ENCODE assay signal across 24 cellular contexts in genomic region chr16:24555346-24555872, GRCh38. TPM values are rescaled to one million over a fixed set of nuclear protein-coding genes. Genes with fewer than 3 reads are reported as not detected.
DNase-seq lines count a peak whose midpoint lies in the region; ATAC-seq, FAIRE-seq and TF ChIP-seq lines count a peak whose summit lies in the region.
"Had no signal": no experiment of that assay in that cellular context is flagged by ENCODE, and none has a peak within 500 bp of the region (broad histone marks: within the 10 kb centered on the region; RNA-seq: fewer than 3 reads in every experiment).

No MANE protein-coding gene starts in this region.

- no peak overlapping the region for H2BK15ac ChIP-seq in H1 (ENCODE audit: low read length)

- no peak overlapping the region for H3K56ac ChIP-seq in H1 (replicated peaks; ENCODE audit: insufficient read length, low read depth, low read length)

- H3K27me3 Mint-ChIP-seq in natural killer cell (ENCODE audit: low read depth in 2 of 2) (no peaks in the 10 kb centered on the region), neural progenitor cell (ENCODE audit: insufficient read depth, low read depth) (no peaks in the 10 kb centered on the region)
- no peaks in the 10 kb centered on the region for H3K27me3 Mint-ChIP-seq in natural killer cell treated with Interleukin-12 subunit alpha and Interleukin-12 subunit beta and Interleukin-15 and Interleukin-18, amount 100 ng/mL, for 72 hours
- H3K27me3 Mint-ChIP-seq in effector memory CD8-positive, alpha-beta T cell: no peaks in the 10 kb centered on the region
- H3K27me3 Mint-ChIP-seq: CD4-positive, CD25-positive, alpha-beta regulatory T cell; CD8-positive, alpha-beta memory T cell had no signal

- H3K27me3 ChIP-seq in H1 (replicated peaks in 1 of 4; ENCODE audit: control insufficient read depth in 3 of 4, extremely low read depth in 1 of 4, insufficient read depth in 3 of 4, low read length in 3 of 4): no peaks in the 10 kb centered on the region
- H3K27me3 ChIP-seq in neural progenitor cell: no peaks in the 10 kb centered on the region
- H3K27me3 ChIP-seq: BE2C had no signal

- H3K4me1 ChIP-seq in H1 (replicated peaks in 1 of 4; ENCODE audit: control insufficient read depth in 3 of 4, insufficient read depth in 4 of 4, low read length in 3 of 4) (no peaks in the 10 kb centered on the region), neural progenitor cell (peaks cover 7% of the 10 kb centered on the region)
- H3K4me1 ChIP-seq: BE2C had no signal

- TF ChIP-seq POLR2A in H1 (IDR thresholded peaks at IDR 0.05; ENCODE audit: control extremely low read depth in 1 of 2, low read depth in 2 of 2, low read length in 2 of 2): no peak

- DNase-seq in natural killer cell (no peak), SK-N-MC (ENCODE audit: low read depth, low spot score) (no peak), H1 (ENCODE audit: low read depth in 1 of 2, low spot score in 2 of 2) (no peak), neural progenitor cell (ENCODE audit: low spot score) (no peak), iPS-NIHi7 (ENCODE audit: extremely low spot score) (no peak)
- no peak for DNase-seq in natural killer cell treated with Interleukin-12 subunit alpha and Interleukin-12 subunit beta and Interleukin-15 and Interleukin-18, amount 100 ng/mL, for 72 hours (ENCODE audit: low spot score)
- DNase-seq in effector memory CD8-positive, alpha-beta T cell: no peak
- DNase-seq: ACHN; BE2C; C1 segment of cervical spinal cord; CD4-positive, CD25-positive, alpha-beta regulatory T cell; CD8-positive, alpha-beta memory T cell; COR-L47; DMS 273 treated with DMSO at 0.1 percent for 48 hours; DMS53; DND-41; EL; H7; HFFc6 had no signal

- no peaks in the 10 kb centered on the region for H3K79me1 ChIP-seq in H1 (ENCODE audit: low read depth, low read length)

- intact Hi-C loops in natural killer cell (cut with micrococcal nuclease): no loop called here

- 94% methylated on average over 6 of the region's 6 CpGs; no CpG with 5 or more reads in 1 of the 2 experiments for WGBS in H1 (ENCODE audit: extremely low coverage in 1 of 2, insufficient coverage in 1 of 2, insufficient read length in 1 of 2, insufficient replicate concordance in 2 of 2, low coverage in 1 of 2, low lambda C conversion rate in 2 of 2, missing lambda C conversion rate in 1 of 2), 2 experiments

- H3K4me3 ChIP-seq in SK-N-MC: no peak overlapping the region
- no peak overlapping the region for H3K4me3 ChIP-seq in H1 (ENCODE audit: extremely low read depth in 1 of 4, insufficient read depth in 2 of 4, low read depth in 3 of 4, low read length in 4 of 4)
- H3K4me3 ChIP-seq in neural progenitor cell: no peak overlapping the region
- H3K4me3 ChIP-seq: GM23338 had no signal

- no peaks in the 10 kb centered on the region for H3F3A ChIP-seq in neural progenitor cell (ENCODE audit: low read depth)

- H3K9me3 Mint-ChIP-seq in natural killer cell: no peaks in the 10 kb centered on the region
- no peaks in the 10 kb centered on the region for H3K9me3 Mint-ChIP-seq in natural killer cell treated with Interleukin-12 subunit alpha and Interleukin-12 subunit beta and Interleukin-15 and Interleukin-18, amount 100 ng/mL, for 72 hours
- no peaks in the 10 kb centered on the region for H3K9me3 Mint-ChIP-seq in neural progenitor cell
- H3K9me3 Mint-ChIP-seq in effector memory CD8-positive, alpha-beta T cell: no peaks in the 10 kb centered on the region
- H3K9me3 Mint-ChIP-seq: CD4-positive, CD25-positive, alpha-beta regulatory T cell; CD8-positive, alpha-beta memory T cell; GM23338; HFFc6 had no signal

- H3K79me2 ChIP-seq in H1 (ENCODE audit: control insufficient read depth in 1 of 2, insufficient read depth in 2 of 2, low read length in 2 of 2) (0 out of 4 replicates have a peak, but pooled peaks cover 0 to 5% of the 10 kb centered on the region in 2 experiments), neural progenitor cell (ENCODE audit: low read depth) (peaks cover 51% of the 10 kb centered on the region)

- H3K4me3 Mint-ChIP-seq in natural killer cell: no peak overlapping the region
- no peak overlapping the region for H3K4me3 Mint-ChIP-seq in natural killer cell treated with Interleukin-12 subunit alpha and Interleukin-12 subunit beta and Interleukin-15 and Interleukin-18, amount 100 ng/mL, for 72 hours
- no peak overlapping the region for H3K4me3 Mint-ChIP-seq in neural progenitor cell
- no peak overlapping the region for H3K4me3 Mint-ChIP-seq in effector memory CD8-positive, alpha-beta T cell
- H3K4me3 Mint-ChIP-seq: CD4-positive, CD25-positive, alpha-beta regulatory T cell; CD8-positive, alpha-beta memory T cell; GM23338; HFFc6 had no signal

- H3K27ac ChIP-seq in SK-N-MC: peak overlapping the region; percentile 22; the same call in 1 of the 2 replicates
- H3K27ac ChIP-seq in H1 (ENCODE audit: low read depth, low read length): no peak overlapping the region
- no peak overlapping the region for H3K27ac ChIP-seq in neural progenitor cell

- H3K23ac ChIP-seq in H1 (ENCODE audit: insufficient read length): no peak overlapping the region

- no peak overlapping the region for H2BK120ac ChIP-seq in H1 (replicated peaks; ENCODE audit: low read depth, low read length)

- H4K91ac ChIP-seq in H1 (replicated peaks; ENCODE audit: insufficient read length, low read length): no peak overlapping the region

- POLR2A ChIA-PET in H1 (lab: Charles Lee; ENCODE audit: partially characterized antibody): no interaction called here

- H2AK5ac ChIP-seq in H1 (ENCODE audit: low read depth, low read length): no peak overlapping the region

- H3K36me3 Mint-ChIP-seq in natural killer cell (peaks cover 12% of the 10 kb centered on the region), neural progenitor cell (peaks cover 18% of the 10 kb centered on the region)
- H3K36me3 Mint-ChIP-seq in natural killer cell treated with Interleukin-12 subunit alpha and Interleukin-12 subunit beta and Interleukin-15 and Interleukin-18, amount 100 ng/mL, for 72 hours: peaks cover 18% of the 10 kb centered on the region
- peaks cover 78% of the 10 kb centered on the region for H3K36me3 Mint-ChIP-seq in effector memory CD8-positive, alpha-beta T cell (ENCODE audit: insufficient read depth)

- no peak overlapping the region for H2BK12ac ChIP-seq in H1 (ENCODE audit: low read depth, low read length)

- H3K4ac ChIP-seq in H1 (replicated peaks; ENCODE audit: insufficient read length, low read depth, low read length): no peak overlapping the region

- no peak overlapping the region for H3K4me2 ChIP-seq in H1 (ENCODE audit: insufficient read depth in 1 of 2, low read depth in 2 of 2, low read length in 2 of 2)
- no peak overlapping the region for H3K4me2 ChIP-seq in neural progenitor cell
- H3K4me2 ChIP-seq: GM23338 had no signal

- H3K4me1 Mint-ChIP-seq in natural killer cell: peaks cover 25 to 38% of the 10 kb centered on the region in 2 donors
- H3K4me1 Mint-ChIP-seq in natural killer cell treated with Interleukin-12 subunit alpha and Interleukin-12 subunit beta and Interleukin-15 and Interleukin-18, amount 100 ng/mL, for 72 hours (ENCODE audit: low read depth in 2 of 2): peaks cover 8% of the 10 kb centered on the region in 2 donors
- H3K4me1 Mint-ChIP-seq in neural progenitor cell: peaks cover 4% of the 10 kb centered on the region
- H3K4me1 Mint-ChIP-seq in effector memory CD8-positive, alpha-beta T cell (ENCODE audit: low read depth in 2 of 2): peaks cover 6 to 17% of the 10 kb centered on the region in 2 donors
- H3K4me1 Mint-ChIP-seq: GM23338 had no signal

- no peak for TF ChIP-seq RAD21 in H1 (IDR thresholded peaks at IDR 0.05 in 1 of 2, conservative IDR thresholded peaks at IDR 0.05 in 1 of 2; ENCODE audit: low read depth in 2 of 2, low read length in 2 of 2)

- FAIRE-seq in H1 (lab: Jason Lieb, UNC): no peak
- FAIRE-seq: GM12892, GM18507, HTR-8/SVneo had no signal

- H3K18ac ChIP-seq in H1 (ENCODE audit: extremely low read depth, low read length): no peak overlapping the region

- H2BK5ac ChIP-seq in H1 (ENCODE audit: low read depth, low read length): no peak overlapping the region

- ATAC-seq in natural killer cell: no peak
- no peak for ATAC-seq in natural killer cell treated with Interleukin-12 subunit alpha and Interleukin-12 subunit beta and Interleukin-15 and Interleukin-18, amount 100 ng/mL, for 72 hours
- no peak for ATAC-seq in effector memory CD8-positive, alpha-beta T cell (replicated peaks)
- ATAC-seq: GM23338, HCT116 had no signal

- no peak overlapping the region for H2AFZ ChIP-seq in H1 (ENCODE audit: low read length)
- H2AFZ ChIP-seq in neural progenitor cell (replicated peaks): no peak overlapping the region
- H2AFZ ChIP-seq: GM23338 had no signal

- no peak overlapping the region for H3K14ac ChIP-seq in H1 (ENCODE audit: insufficient read length)

- no peak overlapping the region for H4K5ac ChIP-seq in H1 (ENCODE audit: insufficient read length, low read depth, low read length)

- no peak overlapping the region for H4K8ac ChIP-seq in H1 (ENCODE audit: extremely low read depth, insufficient read depth, low read length)

- peak overlapping the region; percentile 21 to 40 for H3K27ac Mint-ChIP-seq in natural killer cell
- no peak overlapping the region for H3K27ac Mint-ChIP-seq in natural killer cell treated with Interleukin-12 subunit alpha and Interleukin-12 subunit beta and Interleukin-15 and Interleukin-18, amount 100 ng/mL, for 72 hours
- H3K27ac Mint-ChIP-seq in neural progenitor cell: no peak overlapping the region
- H3K27ac Mint-ChIP-seq in effector memory CD8-positive, alpha-beta T cell: no peak overlapping the region
- H3K27ac Mint-ChIP-seq: GM23338, HFFc6 had no signal

- no peaks in the 10 kb centered on the region for H3K9me3 ChIP-seq in SK-N-MC (ENCODE audit: low read depth, low read length)
- no peaks in the 10 kb centered on the region for H3K9me3 ChIP-seq in H1 (ENCODE audit: insufficient read depth in 2 of 2, low read depth in 1 of 2, low read length in 1 of 2)
- H3K9me3 ChIP-seq in neural progenitor cell (ENCODE audit: low read depth): no peaks in the 10 kb centered on the region
- H3K9me3 ChIP-seq: BE2C had no signal

- H3K36me3 ChIP-seq in SK-N-MC (ENCODE audit: insufficient read depth, low read length) (peaks cover 95% of the 10 kb centered on the region), H1 (ENCODE audit: control insufficient read depth in 2 of 4, insufficient read depth in 4 of 4, low read length in 3 of 4) (peaks cover 0 to 58% (median 28%) of the 10 kb centered on the region in 4 experiments; a peak in 7 of 8 replicates), neural progenitor cell (peaks cover 50% of the 10 kb centered on the region)

- H3K9ac ChIP-seq in SK-N-MC (ENCODE audit: insufficient read length) (no peak overlapping the region), H1 (replicated peaks in 1 of 4; ENCODE audit: extremely low read depth in 1 of 4, low read depth in 3 of 4, low read length in 3 of 4) (no peak overlapping the region), neural progenitor cell (no peak overlapping the region)

- CTCF ChIA-PET in H1 (lab: Charles Lee; ENCODE audit: partially characterized antibody): interaction anchor here (1.0 kb wide), 1 partner anchor 12 kb away, joined by 4 read pairs; no protein-coding TSS in a partner anchor

- H4K20me1 ChIP-seq in H1 (replicated peaks in 1 of 2; ENCODE audit: control insufficient read depth in 1 of 2, insufficient read depth in 2 of 2, low read length in 2 of 2) (no peaks in the 10 kb centered on the region), neural progenitor cell (ENCODE audit: low read depth) (peaks cover 18% of the 10 kb centered on the region)

- TF ChIP-seq EP300 in H1 (IDR thresholded peaks at IDR 0.05; ENCODE audit: borderline replicate concordance in 1 of 2, low read depth in 2 of 2, low read length in 2 of 2): no peak

- H2BK20ac ChIP-seq in H1 (ENCODE audit: low read length): no peak overlapping the region

- no peak for TF ChIP-seq CTCF in natural killer cell (IDR thresholded peaks at IDR 0.05)
- TF ChIP-seq CTCF in H1 (IDR thresholded peaks at IDR 0.05; ENCODE audit: control extremely low read depth in 1 of 3, insufficient read depth in 1 of 3, low read depth in 1 of 3, low read length in 3 of 3): no peak
- no peak for TF ChIP-seq CTCF in neural progenitor cell (IDR thresholded peaks at IDR 0.05)

- H3K23me2 ChIP-seq in H1 (ENCODE audit: low read depth, low read length): no peaks in the 10 kb centered on the region

RNA-seq across cellular contexts. Expression of gene RBBP6, which starts 16.0 kb away (rescaled TPM):
- total RNA-seq in natural killer cell (100 to 1,000 TPM; 155 to 219 (median 173) TPM), neural progenitor cell (ENCODE audit: low replicate concordance) (73.3 and 81.0 TPM in 2 replicates)
- 10 to 100 TPM; 64.0 to 69.5 TPM for total RNA-seq in natural killer cell treated with Interleukin-12 subunit alpha and Interleukin-12 subunit beta and Interleukin-15 and Interleukin-18, amount 100 ng/mL, for 72 hours
- 53.6 and 54.5 TPM in 2 replicates for total RNA-seq in H1 (2021; fragmentation: NEBNext Ultra II Directional; extraction: Animal tissue kit (Norgen Biotek cat#: 25700))
- polyA plus RNA-seq in H1 (2011; rRNA removed): 20.2 and 22.5 TPM in 2 replicates
- 26.2 TPM for polyA plus RNA-seq in H1 (2011; cell fraction: cytosol; rRNA removed)
- 33.9 TPM for polyA plus RNA-seq in H1 (2011; cell fraction: nucleus; rRNA removed)
- 22.6 to 42.1 TPM (median 26.0 TPM) in 4 replicates for polyA plus RNA-seq in H1 (2012, experiment 1 of 2)
- 8.8 TPM for polyA plus RNA-seq in H1 (2012, experiment 2 of 2)
- 66.5 TPM for polyA plus RNA-seq in H1 (2013, experiment 1 of 2)
- 67.4 TPM for polyA plus RNA-seq in H1 (2013, experiment 2 of 2)
- 47.5 and 60.1 TPM in 2 replicates for polyA minus RNA-seq in H1 (2011; rRNA and poly(A)+ RNA removed)
- 30.9 TPM for polyA minus RNA-seq in H1 (2011; cell fraction: cytosol; rRNA and poly(A)+ RNA removed)
- polyA minus RNA-seq in H1 (2011; cell fraction: nucleus; rRNA and poly(A)+ RNA removed): 109 TPM

Comparison
In these comparisons a context has a peak if more than half of its experiments do, and no peak if none do; other contexts are left out.
1. H3K27ac Mint-ChIP-seq: peak in natural killer cell (2 of 2); none in natural killer cell treated with Interleukin-12 subunit alpha and Interleukin-12 subunit beta and Interleukin-15 and Interleukin-18, amount 100 ng/mL, for 72 hours (0 of 2), neural progenitor cell (single experiment) and effector memory CD8-positive, alpha-beta T cell (0 of 2).